In genomic region chr10:43170491-43170890, GRCh38 we compare ENCODE assay signal across 14 cellular contexts. TPM values are rescaled to one million over a fixed set of nuclear protein-coding genes. Genes with fewer than 3 reads are reported as not detected.
DNase-seq lines count a peak whose midpoint lies in the region; ATAC-seq, FAIRE-seq and TF ChIP-seq lines count a peak whose summit lies in the region.
"Had no signal": no experiment of that assay in that cellular context is flagged by ENCODE, and none has a peak within 500 bp of the region (broad histone marks: within the 10 kb centered on the region; RNA-seq: fewer than 3 reads in every experiment).

No MANE protein-coding gene starts in this region.

- H3K36me3 Mint-ChIP-seq in activated CD8-positive, alpha-beta T cell treated with anti-CD3 and anti-CD28 coated beads for 36 hours (ENCODE audit: low read depth), result peaks cover 36% of the 10 kb centered on the region
- H3K36me3 Mint-ChIP-seq in activated CD8-positive, alpha-beta T cell treated with anti-CD3 and anti-CD28 coated beads, Interleukin-2, amount 10 ng/mL, durations not matched to agents 7 days and 5 days (ENCODE audit: low read depth), result peaks cover 62% of the 10 kb centered on the region

- peaks cover 32% of the 10 kb centered on the region for H3K4me1 Mint-ChIP-seq in activated CD8-positive, alpha-beta T cell treated with anti-CD3 and anti-CD28 coated beads for 36 hours (ENCODE audit: low read depth)
- H3K4me1 Mint-ChIP-seq in activated CD8-positive, alpha-beta T cell treated with anti-CD3 and anti-CD28 coated beads, Interleukin-2, amount 10 ng/mL, durations not matched to agents 7 days and 5 days (ENCODE audit: low read depth), result peaks cover 30% of the 10 kb centered on the region
- H3K4me1 Mint-ChIP-seq: B cell had no signal

- CTCF ChIA-PET in activated CD8-positive, alpha-beta T cell treated with anti-CD3 and anti-CD28 coated beads for 36 hours (lab: Charles Lee), result interaction anchor here (0.9 to 1.5 kb wide), 2 partner anchors 10 to 34 kb away, joined by 3 to 6 read pairs; no protein-coding TSS in a partner anchor
- CTCF ChIA-PET in activated CD8-positive, alpha-beta T cell treated with anti-CD3 and anti-CD28 coated beads, Interleukin-2, amount 10 ng/mL, durations not matched to agents 7 days and 5 days (lab: Charles Lee), result interaction anchor here (3.0 kb wide), 1 partner anchor 31 kb away, joined by 13 read pairs; no protein-coding TSS in a partner anchor

- no peaks in the 10 kb centered on the region for H3K27me3 ChIP-seq in small intestine (ENCODE audit: control insufficient read depth in 2 of 2, insufficient read depth in 2 of 2, low read length in 2 of 2)

- 33 to 71% (median 49%) methylated on average over 2 of the region's 2 CpGs for WGBS in small intestine, 3 donors

- H3K36me3 ChIP-seq in small intestine (ENCODE audit: control insufficient read depth in 2 of 2, insufficient read depth in 2 of 2, low read length in 2 of 2), result peaks cover 0 to 2% of the 10 kb centered on the region in 2 donors

- peak overlapping the region; percentile 53 for H3K27ac Mint-ChIP-seq in activated CD8-positive, alpha-beta T cell treated with anti-CD3 and anti-CD28 coated beads for 36 hours
- no peak overlapping the region for H3K27ac Mint-ChIP-seq in activated CD8-positive, alpha-beta T cell treated with anti-CD3 and anti-CD28 coated beads, Interleukin-2, amount 10 ng/mL, durations not matched to agents 7 days and 5 days
- H3K27ac Mint-ChIP-seq: B cell had no signal

- H3K4me3 ChIP-seq in fibroblast of mammary gland (ENCODE audit: control insufficient read depth, low read depth, low read length) (no peak overlapping the region), small intestine (ENCODE audit: low read depth in 1 of 2, low read length in 2 of 2) (no peak overlapping the region)
- H3K4me3 ChIP-seq: skin epidermis had no signal

- intact Hi-C loops in activated CD8-positive, alpha-beta T cell treated with anti-CD3 and anti-CD28 coated beads for 36 hours (cut with micrococcal nuclease), result no loop called here

- POLR2A ChIA-PET in activated CD8-positive, alpha-beta T cell treated with anti-CD3 and anti-CD28 coated beads for 36 hours (lab: Charles Lee), result interaction anchor here (0.9 to 1.2 kb wide), 2 partner anchors 11 to 31 kb away, joined by 3 to 4 read pairs; no protein-coding TSS in a partner anchor
- POLR2A ChIA-PET in activated CD8-positive, alpha-beta T cell treated with anti-CD3 and anti-CD28 coated beads, Interleukin-2, amount 10 ng/mL, durations not matched to agents 7 days and 5 days (lab: Charles Lee), result no interaction called here

- no peaks in the 10 kb centered on the region for H3K27me3 Mint-ChIP-seq in activated CD8-positive, alpha-beta T cell treated with anti-CD3 and anti-CD28 coated beads for 36 hours
- no peaks in the 10 kb centered on the region for H3K27me3 Mint-ChIP-seq in activated CD8-positive, alpha-beta T cell treated with anti-CD3 and anti-CD28 coated beads, Interleukin-2, amount 10 ng/mL, durations not matched to agents 7 days and 5 days (ENCODE audit: low read depth)
- H3K27me3 Mint-ChIP-seq: B cell had no signal

- H3K4me1 ChIP-seq in small intestine (ENCODE audit: control insufficient read depth in 2 of 2, insufficient read depth in 1 of 2, low read depth in 1 of 2, low read length in 1 of 2), result peaks cover 0 to 7% of the 10 kb centered on the region in 2 donors

- H3K4me3 Mint-ChIP-seq in activated CD8-positive, alpha-beta T cell treated with anti-CD3 and anti-CD28 coated beads for 36 hours, result no peak overlapping the region
- no peak overlapping the region for H3K4me3 Mint-ChIP-seq in activated CD8-positive, alpha-beta T cell treated with anti-CD3 and anti-CD28 coated beads, Interleukin-2, amount 10 ng/mL, durations not matched to agents 7 days and 5 days
- H3K4me3 Mint-ChIP-seq: B cell had no signal

- H3K9me3 Mint-ChIP-seq in activated CD8-positive, alpha-beta T cell treated with anti-CD3 and anti-CD28 coated beads for 36 hours, result no peaks in the 10 kb centered on the region
- H3K9me3 Mint-ChIP-seq in activated CD8-positive, alpha-beta T cell treated with anti-CD3 and anti-CD28 coated beads, Interleukin-2, amount 10 ng/mL, durations not matched to agents 7 days and 5 days (ENCODE audit: insufficient read depth), result no peaks in the 10 kb centered on the region

- H3K27ac ChIP-seq in small intestine (ENCODE audit: low read depth in 1 of 2, low read length in 1 of 2), result no peak overlapping the region
- H3K27ac ChIP-seq: RWPE1, skin epidermis had no signal

- no peak for DNase-seq in activated CD8-positive, alpha-beta T cell treated with anti-CD3 and anti-CD28 coated beads for 36 hours
- no peak for DNase-seq in activated CD8-positive, alpha-beta T cell treated with anti-CD3 and anti-CD28 coated beads, Interleukin-2, amount 10 ng/mL, durations not matched to agents 7 days and 5 days
- DNase-seq in RKO (ENCODE audit: low spot score) (peak; percentile 55), fibroblast of mammary gland (ENCODE audit: low read depth) (peak; percentile 26), small intestine (peak; percentile 12), ecto neural progenitor cell (ENCODE audit: low spot score) (no peak), amniotic stem cell (lab: John Stamatoyannopoulos, UW) (no peak)
- DNase-seq: cortex of kidney, hypothalamus, midbrain had no signal

- H3K9me3 ChIP-seq in small intestine (ENCODE audit: control insufficient read depth, low read depth), result no peaks in the 10 kb centered on the region

- TF ChIP-seq CTCF in activated CD8-positive, alpha-beta T cell treated with anti-CD3 and anti-CD28 coated beads for 36 hours (IDR thresholded peaks at IDR 0.05), result no peak
- TF ChIP-seq CTCF in fibroblast of mammary gland (conservative IDR thresholded peaks at IDR 0.05; ENCODE audit: control insufficient read depth, insufficient read depth, low read depth, low read length), result peak; percentile 32

- ATAC-seq in activated CD8-positive, alpha-beta T cell treated with anti-CD3 and anti-CD28 coated beads for 36 hours, result no peak
- no peak for ATAC-seq in activated CD8-positive, alpha-beta T cell treated with anti-CD3 and anti-CD28 coated beads, Interleukin-2, amount 10 ng/mL, durations not matched to agents 7 days and 5 days
- no peak for ATAC-seq in HG03469 (IDR thresholded peaks at IDR 0.05; ENCODE audit: unreplicated experiment)

- no peak for FAIRE-seq in small intestine (lab: Jason Lieb, UNC)

RNA-seq across cellular contexts. Expression of gene CSGALNACT2, which starts 32.2 kb away (rescaled TPM):
- total RNA-seq in activated CD8-positive, alpha-beta T cell treated with anti-CD3 and anti-CD28 coated beads for 36 hours, result 10 to 100 TPM; 15.3 to 15.5 TPM
- total RNA-seq in activated CD8-positive, alpha-beta T cell treated with anti-CD3 and anti-CD28 coated beads, Interleukin-2, amount 10 ng/mL, durations not matched to agents 7 days and 5 days, result 10 to 100 TPM; 29.2 to 30.4 TPM
- 1 to 10 TPM; 2.5 to 6.9 (median 2.7) TPM for polyA plus RNA-seq in small intestine

Comparison
In these comparisons a context has a peak if more than half of its experiments do, and no peak if none do; other contexts are left out.
1. DNase-seq: peak in RKO (single experiment), fibroblast of mammary gland (single experiment) and small intestine (single experiment); none in activated CD8-positive, alpha-beta T cell treated with anti-CD3 and anti-CD28 coated beads for 36 hours (single experiment), activated CD8-positive, alpha-beta T cell treated with anti-CD3 and anti-CD28 coated beads, Interleukin-2, amount 10 ng/mL, durations not matched to agents 7 days and 5 days (single experiment), ecto neural progenitor cell (single experiment) and amniotic stem cell (single experiment).